In genomic region chr2:9754532-9754887, GRCh38 we compare ENCODE assay signal across 16 cellular contexts.
DNase-seq lines count a peak whose midpoint lies in the region; ATAC-seq and TF ChIP-seq lines count a peak whose summit lies in the region.
"Had no signal": no experiment of that assay in that cellular context is flagged by ENCODE, and none has a peak within 500 bp of the region (broad histone marks: within the 10 kb centered on the region; RNA-seq: fewer than 3 reads in every experiment).

No MANE protein-coding gene starts in this region.

- TF ChIP-seq CTCF in OCI-LY1 (IDR thresholded peaks at IDR 0.05; ENCODE audit: low read length) = no peak
- no peak for TF ChIP-seq CTCF in suprapubic skin (IDR thresholded peaks at IDR 0.05)

- no peak for TF ChIP-seq EP300 in suprapubic skin (IDR thresholded peaks at IDR 0.05)

- H3K4me1 ChIP-seq in OCI-LY1 (ENCODE audit: insufficient read depth, low read length, severe bottlenecking) = peaks cover 14% of the 10 kb centered on the region
- peaks cover 23 to 24% of the 10 kb centered on the region in 2 donors for H3K4me1 ChIP-seq in duodenal mucosa (ENCODE audit: control insufficient read depth in 1 of 2, insufficient read depth in 2 of 2, low read length in 2 of 2)
- H3K4me1 ChIP-seq in suprapubic skin = peaks cover 64% of the 10 kb centered on the region

- no peaks in the 10 kb centered on the region for H3K36me3 ChIP-seq in OCI-LY1 (ENCODE audit: insufficient read depth, low read length)
- H3K36me3 ChIP-seq in duodenal mucosa (ENCODE audit: control insufficient read depth in 1 of 2, insufficient read depth in 2 of 2, low read length in 2 of 2) = no peaks in the 10 kb centered on the region
- no peaks in the 10 kb centered on the region for H3K36me3 ChIP-seq in suprapubic skin
- H3K36me3 ChIP-seq: BE2C, brain microvascular endothelial cell had no signal

- H3K9me3 ChIP-seq in OCI-LY1 (ENCODE audit: low read length) (no peaks in the 10 kb centered on the region), duodenal mucosa (ENCODE audit: control insufficient read depth in 1 of 2, low read length in 2 of 2) (no peaks in the 10 kb centered on the region), suprapubic skin (no peaks in the 10 kb centered on the region)
- H3K9me3 ChIP-seq: BE2C, mucosa of descending colon had no signal

- H3K27ac ChIP-seq in OCI-LY1 (ENCODE audit: low read depth, low read length, poor library complexity, severe bottlenecking) = no peak overlapping the region
- H3K27ac ChIP-seq in duodenal mucosa (ENCODE audit: low read depth, low read length) = no peak overlapping the region
- H3K27ac ChIP-seq in suprapubic skin = peak overlapping the region; percentile 85
- H3K27ac ChIP-seq: brain microvascular endothelial cell, HL-60 had no signal

- H3K27me3 ChIP-seq in OCI-LY1 (ENCODE audit: insufficient read depth, low read length) (peaks cover 4% of the 10 kb centered on the region; the same call in 1 of the 2 replicates), duodenal mucosa (ENCODE audit: control insufficient read depth in 1 of 2, insufficient read depth in 2 of 2, low read length in 2 of 2) (peaks cover 12 to 24% of the 10 kb centered on the region in 2 donors), suprapubic skin (no peaks in the 10 kb centered on the region)
- H3K27me3 ChIP-seq: BE2C, brain microvascular endothelial cell had no signal

- peak overlapping the region; percentile 17 for H3K27ac Mint-ChIP-seq in activated naive CD8-positive, alpha-beta T cell
- no peak overlapping the region for H3K27ac Mint-ChIP-seq in activated naive CD8-positive, alpha-beta T cell treated with anti-CD3 and anti-CD28 coated beads for 36 hours
- H3K27ac Mint-ChIP-seq: endodermal cell had no signal

- no peaks in the 10 kb centered on the region for H3K9me3 Mint-ChIP-seq in activated naive CD8-positive, alpha-beta T cell (ENCODE audit: low read depth)
- H3K9me3 Mint-ChIP-seq in activated naive CD8-positive, alpha-beta T cell treated with anti-CD3 and anti-CD28 coated beads for 36 hours = no peaks in the 10 kb centered on the region
- H3K9me3 Mint-ChIP-seq: GM23338 had no signal

- ATAC-seq in GM21447 (IDR thresholded peaks at IDR 0.05; ENCODE audit: unreplicated experiment) = no peak

- H3K4me3 ChIP-seq in OCI-LY1 (ENCODE audit: low read depth, low read length, poor library complexity, severe bottlenecking) (no peak overlapping the region), duodenal mucosa (ENCODE audit: low read depth in 1 of 2, low read length in 2 of 2) (peak overlapping the region; percentile 12 to 54), suprapubic skin (peak overlapping the region; percentile 11)
- H3K4me3 ChIP-seq: GM23338, mucosa of descending colon had no signal

- 59% methylated on average over 5 of the region's 6 CpGs for WGBS in suprapubic skin

- peak overlapping the region; percentile 5; the same call in 1 of the 2 replicates for H3K4me2 ChIP-seq in OCI-LY1 (ENCODE audit: low read length)
- H3K4me2 ChIP-seq: GM23338 had no signal

- H3K9ac ChIP-seq in OCI-LY1 (ENCODE audit: low read length) (no peak overlapping the region), duodenal mucosa (ENCODE audit: low read depth in 1 of 2, low read length in 2 of 2) (no peak overlapping the region)

- no peaks in the 10 kb centered on the region for H3K79me2 ChIP-seq in OCI-LY1 (ENCODE audit: insufficient read depth, low read length)

- H3K4me1 Mint-ChIP-seq in activated naive CD8-positive, alpha-beta T cell (ENCODE audit: low read depth) = peaks cover 41% of the 10 kb centered on the region
- peaks cover 29% of the 10 kb centered on the region for H3K4me1 Mint-ChIP-seq in activated naive CD8-positive, alpha-beta T cell treated with anti-CD3 and anti-CD28 coated beads for 36 hours

- H3K27me3 Mint-ChIP-seq in activated naive CD8-positive, alpha-beta T cell = peaks cover 10% of the 10 kb centered on the region
- H3K27me3 Mint-ChIP-seq in activated naive CD8-positive, alpha-beta T cell treated with anti-CD3 and anti-CD28 coated beads for 36 hours = peaks cover 64% of the 10 kb centered on the region

- no peaks in the 10 kb centered on the region for H4K20me1 ChIP-seq in OCI-LY1 (ENCODE audit: insufficient read depth, low read length)

- no peaks in the 10 kb centered on the region for H3K9me2 ChIP-seq in OCI-LY1 (ENCODE audit: low read depth, low read length)

- H2AFZ ChIP-seq in OCI-LY1 (ENCODE audit: low read length) = no peak overlapping the region
- H2AFZ ChIP-seq: GM23338 had no signal

- DNase-seq in activated naive CD8-positive, alpha-beta T cell treated with anti-CD3 and anti-CD28 coated beads for 36 hours = no peak
- no peak for DNase-seq in suprapubic skin (ENCODE audit: low spot score in 2 of 2)
- no peak for DNase-seq in NCI-H1417 treated with DMSO at 0.1 percent for 48 hours (lab: John Stamatoyannopoulos, UW)
- no peak for DNase-seq in stimulated activated CD4-positive, alpha-beta T cell treated with anti-CD3 and anti-CD28 coated beads, Interleukin-1b, Interleukin-23, amount 100 ng/mL, for 48 hours
- DNase-seq: BE2C, brain microvascular endothelial cell, EL, NCI-H1930 had no signal

- no peaks in the 10 kb centered on the region for H3F3A ChIP-seq in OCI-LY1 (ENCODE audit: insufficient read depth, low read length)

- H3K4me3 Mint-ChIP-seq in activated naive CD8-positive, alpha-beta T cell = peak overlapping the region; percentile 61
- H3K4me3 Mint-ChIP-seq in activated naive CD8-positive, alpha-beta T cell treated with anti-CD3 and anti-CD28 coated beads for 36 hours = no peak overlapping the region
- H3K4me3 Mint-ChIP-seq: endodermal cell, GM23338 had no signal

- H3K36me3 Mint-ChIP-seq in activated naive CD8-positive, alpha-beta T cell = peaks cover 2% of the 10 kb centered on the region
- H3K36me3 Mint-ChIP-seq in activated naive CD8-positive, alpha-beta T cell treated with anti-CD3 and anti-CD28 coated beads for 36 hours = no peaks in the 10 kb centered on the region

- no peak for TF ChIP-seq POLR2A in suprapubic skin (IDR thresholded peaks at IDR 0.05)
